19 cellular contexts compared by ENCODE assay signal in the genomic region with DNA sequence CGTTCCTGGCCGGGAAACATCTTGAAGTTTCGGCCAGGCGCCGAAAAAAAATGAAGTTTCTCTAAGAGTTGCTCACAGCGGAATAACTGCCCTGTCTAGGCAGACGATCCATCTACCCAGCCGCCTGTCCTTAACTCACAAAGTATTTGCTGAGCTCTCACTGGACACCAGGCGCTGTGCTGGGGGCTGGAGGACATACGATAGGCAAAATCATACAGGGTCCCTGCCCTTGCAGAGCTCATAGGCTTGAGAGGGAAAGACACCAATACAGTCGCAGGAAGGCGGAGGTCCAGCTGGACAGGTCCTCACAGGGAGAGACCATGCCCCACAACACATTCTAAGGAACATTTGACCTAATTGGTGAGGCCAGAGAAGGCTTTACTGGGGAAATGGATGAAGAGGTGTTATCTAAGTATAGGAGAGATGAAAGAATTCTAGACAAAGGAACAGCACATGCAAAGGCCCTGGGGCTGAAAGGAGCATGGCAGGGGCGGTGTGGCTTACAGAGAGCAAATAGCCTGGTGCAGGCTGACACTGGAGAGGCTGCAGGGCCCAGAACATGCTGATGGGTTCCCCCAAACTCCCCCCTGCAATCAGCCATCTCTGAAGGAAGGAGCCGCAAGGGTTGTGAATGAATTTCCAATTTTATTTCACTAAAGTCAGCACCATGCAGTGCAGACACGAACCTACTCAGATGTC. TPM values are rescaled to one million over a fixed set of nuclear protein-coding genes. Genes with fewer than 3 reads are reported as not detected.
A peak's percentile ranks its signal among the peaks of the same experiment; 100 is the strongest.
DNase-seq lines count a peak whose midpoint lies in the region; ATAC-seq and TF ChIP-seq lines count a peak whose summit lies in the region.
"Had no signal": no experiment of that assay in that cellular context is flagged by ENCODE, and none has a peak within 500 bp of the region (broad histone marks: within the 10 kb centered on the region; RNA-seq: fewer than 3 reads in every experiment).

No MANE protein-coding gene starts in this region.

- H3K4me3 Mint-ChIP-seq in activated T-cell treated with anti-CD3 and anti-CD28 coated beads, Interleukin-2, amount 50 U/mL, for 72 hours: peak overlapping the region; percentile 79 to 92
- no peak overlapping the region for H3K4me3 Mint-ChIP-seq in progenitor cell of endocrine pancreas (ENCODE audit: low read depth)
- no peak overlapping the region for H3K4me3 Mint-ChIP-seq in stimulated activated naive B cell treated with anti-CD40 and anti-IgM and Interleukin-4, amounts not matched to agents 10 μg/mL and 1 μg/mL and 100 μg/mL, for 72 hours
- no peak overlapping the region for H3K4me3 Mint-ChIP-seq in osteocyte (ENCODE audit: unreplicated experiment)

- peaks cover 46% of the 10 kb centered on the region for H3K4me1 ChIP-seq in DND-41 (ENCODE audit: insufficient read depth, low read length)
- H3K4me1 ChIP-seq: foreskin keratinocyte had no signal

- H3K36me3 ChIP-seq in DND-41 (ENCODE audit: insufficient read depth, low read length): peaks cover 32% of the 10 kb centered on the region
- H3K36me3 ChIP-seq: thoracic aorta had no signal

- no peak overlapping the region for H2AFZ ChIP-seq in DND-41 (ENCODE audit: low read depth, low read length)
- H2AFZ ChIP-seq: hepatocyte had no signal

- DNase-seq in activated T-cell treated with anti-CD3 and anti-CD28 coated beads, Interleukin-2, amount 50 U/mL, for 72 hours: no peak
- DNase-seq in activated T-cell treated with anti-CD3 and anti-CD28 coated beads for 4 hours (no peak), DND-41 (no peak), progenitor cell of endocrine pancreas (ENCODE audit: low spot score, unreplicated experiment) (no peak), osteocyte (ENCODE audit: extremely low spot score, unreplicated experiment) (no peak)
- no peak for DNase-seq in stimulated activated naive B cell treated with anti-CD40 and anti-IgM and Interleukin-4, amounts not matched to agents 10 μg/mL and 1 μg/mL and 100 μg/mL, for 72 hours
- DNase-seq: activated naive CD4-positive, alpha-beta T cell treated with anti-CD3 and anti-CD28 coated beads, Interleukin-2, amount 50 U/mL, for 16 hours; foreskin keratinocyte; left ventricle myocardium superior; natural killer cell; NCI-H1436 treated with DMSO at 0.1 percent for 48 hours; NCI-H524 treated with DMSO at 0.1 percent for 48 hours had no signal

- ATAC-seq in activated T-cell treated with anti-CD3 and anti-CD28 coated beads, Interleukin-2, amount 50 U/mL, for 72 hours (replicated peaks in 1 of 2): no peak
- ATAC-seq in DND-41 (ENCODE audit: insufficient read depth, low read depth) (no peak), HG02870 (IDR thresholded peaks at IDR 0.05; ENCODE audit: unreplicated experiment) (no peak)
- ATAC-seq in stimulated activated naive B cell treated with anti-CD40 and anti-IgM and Interleukin-4, amounts not matched to agents 10 μg/mL and 1 μg/mL and 100 μg/mL, for 72 hours (replicated peaks): no peak
- ATAC-seq: CD8-positive, alpha-beta T cell; left ventricle myocardium superior; T-cell had no signal

- peaks cover 44% of the 10 kb centered on the region for H3K4me1 Mint-ChIP-seq in activated T-cell treated with anti-CD3 and anti-CD28 coated beads, Interleukin-2, amount 50 U/mL, for 72 hours (ENCODE audit: low read depth)
- H3K4me1 Mint-ChIP-seq in progenitor cell of endocrine pancreas (ENCODE audit: low read depth): peaks cover 18% of the 10 kb centered on the region
- peaks cover 24 to 41% of the 10 kb centered on the region in 2 donors for H3K4me1 Mint-ChIP-seq in stimulated activated naive B cell treated with anti-CD40 and anti-IgM and Interleukin-4, amounts not matched to agents 10 μg/mL and 1 μg/mL and 100 μg/mL, for 72 hours
- H3K4me1 Mint-ChIP-seq in osteocyte (ENCODE audit: unreplicated experiment): peaks cover 29% of the 10 kb centered on the region

- H4K20me1 ChIP-seq in DND-41 (ENCODE audit: insufficient read depth, low read length): peaks cover 31% of the 10 kb centered on the region

- peaks cover 7% of the 10 kb centered on the region in 2 donors for H3K36me3 Mint-ChIP-seq in activated T-cell treated with anti-CD3 and anti-CD28 coated beads, Interleukin-2, amount 50 U/mL, for 72 hours (ENCODE audit: insufficient read depth in 2 of 2)
- H3K36me3 Mint-ChIP-seq in progenitor cell of endocrine pancreas (ENCODE audit: insufficient read depth): peaks cover 5% of the 10 kb centered on the region
- peaks cover 1 to 10% of the 10 kb centered on the region in 2 donors for H3K36me3 Mint-ChIP-seq in stimulated activated naive B cell treated with anti-CD40 and anti-IgM and Interleukin-4, amounts not matched to agents 10 μg/mL and 1 μg/mL and 100 μg/mL, for 72 hours
- peaks cover 2% of the 10 kb centered on the region for H3K36me3 Mint-ChIP-seq in osteocyte (ENCODE audit: unreplicated experiment)
- H3K36me3 Mint-ChIP-seq: natural killer cell, T-cell had no signal

- peak overlapping the region; percentile 77 for H3K9ac ChIP-seq in DND-41 (ENCODE audit: low read depth, low read length)

- no peaks in the 10 kb centered on the region for H3K27me3 Mint-ChIP-seq in activated T-cell treated with anti-CD3 and anti-CD28 coated beads, Interleukin-2, amount 50 U/mL, for 72 hours (ENCODE audit: low read depth)
- H3K27me3 Mint-ChIP-seq in progenitor cell of endocrine pancreas (no peaks in the 10 kb centered on the region), osteocyte (ENCODE audit: unreplicated experiment) (no peaks in the 10 kb centered on the region)
- H3K27me3 Mint-ChIP-seq in stimulated activated naive B cell treated with anti-CD40 and anti-IgM and Interleukin-4, amounts not matched to agents 10 μg/mL and 1 μg/mL and 100 μg/mL, for 72 hours: peaks cover 0 to 4% of the 10 kb centered on the region in 2 donors

- no peaks in the 10 kb centered on the region for H3K9me3 Mint-ChIP-seq in activated T-cell treated with anti-CD3 and anti-CD28 coated beads, Interleukin-2, amount 50 U/mL, for 72 hours
- H3K9me3 Mint-ChIP-seq in progenitor cell of endocrine pancreas (ENCODE audit: low read depth) (no peaks in the 10 kb centered on the region), osteocyte (ENCODE audit: unreplicated experiment) (no peaks in the 10 kb centered on the region)
- no peaks in the 10 kb centered on the region for H3K9me3 Mint-ChIP-seq in stimulated activated naive B cell treated with anti-CD40 and anti-IgM and Interleukin-4, amounts not matched to agents 10 μg/mL and 1 μg/mL and 100 μg/mL, for 72 hours
- H3K9me3 Mint-ChIP-seq: CD8-positive, alpha-beta T cell; mesothelial cell of epicardium; natural killer cell; T-cell had no signal

- H3K27ac ChIP-seq in DND-41 (ENCODE audit: low read length) (peak overlapping the region; percentile 41; the same call in 1 of the 2 replicates), VCaP (peak overlapping the region; percentile 83; the same call in 1 of the 2 replicates)
- H3K27ac ChIP-seq: foreskin keratinocyte, hepatocyte, thoracic aorta had no signal

- peak overlapping the region; percentile 85 for H3K4me2 ChIP-seq in DND-41 (ENCODE audit: insufficient read depth, low read length)

- peak overlapping the region in 1 of 2 experiments; percentile 65; a peak in 2 of 4 replicates for H3K4me3 ChIP-seq in DND-41 (ENCODE audit: low read depth in 1 of 2, low read length in 2 of 2)
- H3K4me3 ChIP-seq: hepatocyte, thoracic aorta had no signal

- H3K79me2 ChIP-seq in DND-41 (ENCODE audit: insufficient read depth, low read length): peaks cover 44% of the 10 kb centered on the region

- no peak overlapping the region for H3K27ac Mint-ChIP-seq in activated T-cell treated with anti-CD3 and anti-CD28 coated beads, Interleukin-2, amount 50 U/mL, for 72 hours
- H3K27ac Mint-ChIP-seq in progenitor cell of endocrine pancreas (peak overlapping the region; percentile 69), osteocyte (ENCODE audit: unreplicated experiment) (no peak overlapping the region)
- no peak overlapping the region for H3K27ac Mint-ChIP-seq in stimulated activated naive B cell treated with anti-CD40 and anti-IgM and Interleukin-4, amounts not matched to agents 10 μg/mL and 1 μg/mL and 100 μg/mL, for 72 hours
- H3K27ac Mint-ChIP-seq: CD8-positive, alpha-beta T cell; mesothelial cell of epicardium; T-cell had no signal

- no peak for TF ChIP-seq CTCF in DND-41 (IDR thresholded peaks at IDR 0.05; ENCODE audit: borderline replicate concordance, extremely low read depth, low read length, poor library complexity, severe bottlenecking)
- TF ChIP-seq CTCF in VCaP (conservative IDR thresholded peaks at IDR 0.05): no peak
- no peak for TF ChIP-seq CTCF in progenitor cell of endocrine pancreas (IDR thresholded peaks at IDR 0.05; ENCODE audit: unreplicated experiment)
- no peak for TF ChIP-seq CTCF in osteocyte (IDR thresholded peaks at IDR 0.05)

- H3K9me3 ChIP-seq in DND-41 (ENCODE audit: insufficient read depth, low read length, severe bottlenecking): no peaks in the 10 kb centered on the region
- H3K9me3 ChIP-seq: thoracic aorta had no signal

- H3K27me3 ChIP-seq in DND-41 (ENCODE audit: insufficient read depth, low read length, poor library complexity): no peaks in the 10 kb centered on the region
- H3K27me3 ChIP-seq: foreskin keratinocyte, hepatocyte had no signal

RNA-seq across cellular contexts. Expression of a gene that starts 2.0 kb away (rescaled TPM):
- 10 to 100 TPM; 44.2 to 61.1 TPM for total RNA-seq in activated T-cell treated with anti-CD3 and anti-CD28 coated beads, Interleukin-2, amount 50 U/mL, for 72 hours
- total RNA-seq in progenitor cell of endocrine pancreas (20.1 and 20.6 TPM in 2 replicates), osteocyte (10.7 and 11.1 TPM in 2 replicates)

RNA-seq across cellular contexts. Expression of a gene that starts 10.1 kb away (rescaled TPM):
- total RNA-seq in activated T-cell treated with anti-CD3 and anti-CD28 coated beads, Interleukin-2, amount 50 U/mL, for 72 hours: 100 to 1,000 TPM; 118 to 128 TPM
- total RNA-seq in progenitor cell of endocrine pancreas: 94.0 and 114 TPM in 2 replicates
- 98.8 and 102 TPM in 2 replicates for total RNA-seq in osteocyte

RNA-seq across cellular contexts. Expression of a gene that starts 10.2 kb away (rescaled TPM):
- total RNA-seq in activated T-cell treated with anti-CD3 and anti-CD28 coated beads, Interleukin-2, amount 50 U/mL, for 72 hours: 10 to 100 TPM; 26.3 to 29.4 TPM
- 26.9 and 30.0 TPM in 2 replicates for total RNA-seq in progenitor cell of endocrine pancreas
- total RNA-seq in osteocyte: 47.8 and 49.5 TPM in 2 replicates

RNA-seq across cellular contexts. Expression of a gene that starts 37.8 kb away (rescaled TPM):
- total RNA-seq in activated T-cell treated with anti-CD3 and anti-CD28 coated beads, Interleukin-2, amount 50 U/mL, for 72 hours: 100 to 1,000 TPM; 115 to 124 TPM
- total RNA-seq in progenitor cell of endocrine pancreas: 106 and 111 TPM in 2 replicates
- 102 and 109 TPM in 2 replicates for total RNA-seq in osteocyte

RNA-seq across cellular contexts. Expression of a gene that starts 44.0 kb away (rescaled TPM):
- 10 to 100 TPM; 41.3 to 50.8 TPM for total RNA-seq in activated T-cell treated with anti-CD3 and anti-CD28 coated beads, Interleukin-2, amount 50 U/mL, for 72 hours
- total RNA-seq in progenitor cell of endocrine pancreas (13.0 and 15.0 TPM in 2 replicates), osteocyte (6.2 and 7.4 TPM in 2 replicates)

Comparison
In these comparisons a context has a peak if more than half of its experiments do, and no peak if none do; other contexts are left out.
1. H3K4me3 Mint-ChIP-seq: peak in activated T-cell treated with anti-CD3 and anti-CD28 coated beads, Interleukin-2, amount 50 U/mL, for 72 hours (2 of 2); none in progenitor cell of endocrine pancreas (single experiment), stimulated activated naive B cell treated with anti-CD40 and anti-IgM and Interleukin-4, amounts not matched to agents 10 μg/mL and 1 μg/mL and 100 μg/mL, for 72 hours (0 of 2) and osteocyte (single experiment).